1 cellular context compared by ENCODE assay signal in the genomic region with DNA sequence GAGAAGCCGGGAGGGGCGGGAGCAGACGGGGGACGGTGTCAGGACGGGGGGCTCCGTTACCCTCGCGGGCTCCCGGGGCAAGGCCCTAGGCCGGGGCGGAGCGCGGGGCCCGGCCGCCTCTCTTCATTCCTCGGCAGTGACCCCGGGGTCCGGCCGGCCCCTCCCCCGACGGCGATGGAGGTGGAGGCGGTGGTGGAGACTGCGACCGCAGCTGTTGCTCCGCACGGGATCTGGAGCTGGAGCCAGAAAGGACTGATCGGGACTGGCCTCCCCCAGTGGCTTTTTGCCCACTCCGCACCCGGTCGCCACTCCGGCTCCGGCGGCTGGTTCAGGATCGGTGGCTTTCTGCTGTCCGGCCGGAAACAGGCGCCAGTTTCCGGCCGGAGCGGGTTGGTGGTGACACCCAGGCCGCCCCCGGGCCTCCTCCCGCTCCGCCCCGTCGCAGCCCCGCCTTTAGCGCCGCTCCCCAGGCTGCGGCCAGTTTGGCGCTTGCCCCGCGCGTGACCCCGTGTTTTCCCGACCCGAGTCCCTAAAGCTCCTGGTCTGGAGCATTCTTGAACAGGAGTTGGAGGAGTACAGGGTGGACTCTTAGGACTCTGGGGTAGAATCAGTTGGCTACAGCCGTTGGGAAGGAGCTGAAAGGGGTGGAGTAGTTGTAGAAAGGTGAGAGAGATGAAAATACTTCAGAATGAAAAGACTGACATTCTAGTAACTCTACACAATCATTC.
TF ChIP-seq lines count a peak whose summit lies in the region.

A gene (minus strand): TSS at position 339 of the 728 bp plus-strand sequence. CDS start 33,216 bp downstream, outside the sequence.

TF ChIP-seq in HepG2, 621 proteins besides CTCF, POLR2A, EP300 and RAD21 (continued from another document and continues in another):
- TF ChIP-seq ZNF121 (CRISPR knock-in tag; IDR thresholded peaks at IDR 0.05): peak; percentile 56; the same call in 1 of the 2 replicates
- TF ChIP-seq ZSCAN22 (CRISPR knock-in tag; IDR thresholded peaks at IDR 0.05): no peak
- TF ChIP-seq CAMTA2 (CRISPR knock-in tag; IDR thresholded peaks at IDR 0.05; ENCODE audit: borderline replicate concordance): no peak
- no peak for TF ChIP-seq CREB1 (IDR thresholded peaks at IDR 0.05)
- no peak for TF ChIP-seq CREB1 (CRISPR knock-in tag; IDR thresholded peaks at IDR 0.05)
- TF ChIP-seq, protein P1, sequence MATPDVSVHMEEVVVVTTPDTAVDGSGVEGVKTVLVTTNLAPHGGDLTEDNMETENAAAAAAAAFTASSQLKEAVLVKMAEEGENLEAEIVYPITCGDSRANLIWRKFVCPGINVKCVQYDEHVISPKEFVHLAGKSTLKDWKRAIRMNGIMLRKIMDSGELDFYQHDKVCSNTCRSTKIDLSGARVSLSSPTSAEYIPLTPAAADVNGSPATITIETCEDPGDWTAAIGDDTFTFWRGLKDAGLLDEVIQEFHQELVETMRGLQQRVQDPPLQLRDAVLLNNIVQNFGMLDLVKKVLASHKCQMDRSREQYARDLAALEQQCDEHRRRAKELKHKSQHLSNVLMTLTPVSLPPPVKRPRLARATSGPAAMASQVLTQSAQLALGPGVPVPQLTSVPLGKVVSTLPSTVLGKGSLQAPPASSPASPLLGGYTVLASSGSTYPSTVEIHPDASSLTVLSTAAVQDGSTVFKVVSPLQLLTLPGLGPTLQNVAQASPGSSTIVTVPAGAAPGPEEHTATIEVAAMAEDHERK (CRISPR knock-in tag; IDR thresholded peaks at IDR 0.05; ENCODE audit: low read depth): no peak
- TF ChIP-seq ZNF720 (CRISPR knock-in tag; IDR thresholded peaks at IDR 0.05): no peak
- TF ChIP-seq JARID2 (CRISPR knock-in tag; IDR thresholded peaks at IDR 0.05; ENCODE audit: insufficient replicate concordance): no peak
- no peak for TF ChIP-seq ONECUT2 (CRISPR knock-in tag; IDR thresholded peaks at IDR 0.05)
- peak; percentile 96 for TF ChIP-seq ZNF331 (CRISPR knock-in tag; IDR thresholded peaks at IDR 0.05)
- TF ChIP-seq, protein P2, sequence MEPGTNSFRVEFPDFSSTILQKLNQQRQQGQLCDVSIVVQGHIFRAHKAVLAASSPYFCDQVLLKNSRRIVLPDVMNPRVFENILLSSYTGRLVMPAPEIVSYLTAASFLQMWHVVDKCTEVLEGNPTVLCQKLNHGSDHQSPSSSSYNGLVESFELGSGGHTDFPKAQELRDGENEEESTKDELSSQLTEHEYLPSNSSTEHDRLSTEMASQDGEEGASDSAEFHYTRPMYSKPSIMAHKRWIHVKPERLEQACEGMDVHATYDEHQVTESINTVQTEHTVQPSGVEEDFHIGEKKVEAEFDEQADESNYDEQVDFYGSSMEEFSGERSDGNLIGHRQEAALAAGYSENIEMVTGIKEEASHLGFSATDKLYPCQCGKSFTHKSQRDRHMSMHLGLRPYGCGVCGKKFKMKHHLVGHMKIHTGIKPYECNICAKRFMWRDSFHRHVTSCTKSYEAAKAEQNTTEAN (CRISPR knock-in tag; conservative IDR thresholded peaks at IDR 0.05): no peak
- TF ChIP-seq, protein P3, sequence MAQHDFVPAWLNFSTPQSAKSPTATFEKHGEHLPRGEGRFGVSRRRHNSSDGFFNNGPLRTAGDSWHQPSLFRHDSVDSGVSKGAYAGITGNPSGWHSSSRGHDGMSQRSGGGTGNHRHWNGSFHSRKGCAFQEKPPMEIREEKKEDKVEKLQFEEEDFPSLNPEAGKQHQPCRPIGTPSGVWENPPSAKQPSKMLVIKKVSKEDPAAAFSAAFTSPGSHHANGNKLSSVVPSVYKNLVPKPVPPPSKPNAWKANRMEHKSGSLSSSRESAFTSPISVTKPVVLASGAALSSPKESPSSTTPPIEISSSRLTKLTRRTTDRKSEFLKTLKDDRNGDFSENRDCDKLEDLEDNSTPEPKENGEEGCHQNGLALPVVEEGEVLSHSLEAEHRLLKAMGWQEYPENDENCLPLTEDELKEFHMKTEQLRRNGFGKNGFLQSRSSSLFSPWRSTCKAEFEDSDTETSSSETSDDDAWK (CRISPR knock-in tag; IDR thresholded peaks at IDR 0.05): no peak
- TF ChIP-seq, protein P4, sequence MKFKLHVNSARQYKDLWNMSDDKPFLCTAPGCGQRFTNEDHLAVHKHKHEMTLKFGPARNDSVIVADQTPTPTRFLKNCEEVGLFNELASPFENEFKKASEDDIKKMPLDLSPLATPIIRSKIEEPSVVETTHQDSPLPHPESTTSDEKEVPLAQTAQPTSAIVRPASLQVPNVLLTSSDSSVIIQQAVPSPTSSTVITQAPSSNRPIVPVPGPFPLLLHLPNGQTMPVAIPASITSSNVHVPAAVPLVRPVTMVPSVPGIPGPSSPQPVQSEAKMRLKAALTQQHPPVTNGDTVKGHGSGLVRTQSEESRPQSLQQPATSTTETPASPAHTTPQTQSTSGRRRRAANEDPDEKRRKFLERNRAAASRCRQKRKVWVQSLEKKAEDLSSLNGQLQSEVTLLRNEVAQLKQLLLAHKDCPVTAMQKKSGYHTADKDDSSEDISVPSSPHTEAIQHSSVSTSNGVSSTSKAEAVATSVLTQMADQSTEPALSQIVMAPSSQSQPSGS (CRISPR knock-in tag; IDR thresholded peaks at IDR 0.05): peak; percentile 80; the same call in 1 of the 2 replicates
- TF ChIP-seq, protein P5, sequence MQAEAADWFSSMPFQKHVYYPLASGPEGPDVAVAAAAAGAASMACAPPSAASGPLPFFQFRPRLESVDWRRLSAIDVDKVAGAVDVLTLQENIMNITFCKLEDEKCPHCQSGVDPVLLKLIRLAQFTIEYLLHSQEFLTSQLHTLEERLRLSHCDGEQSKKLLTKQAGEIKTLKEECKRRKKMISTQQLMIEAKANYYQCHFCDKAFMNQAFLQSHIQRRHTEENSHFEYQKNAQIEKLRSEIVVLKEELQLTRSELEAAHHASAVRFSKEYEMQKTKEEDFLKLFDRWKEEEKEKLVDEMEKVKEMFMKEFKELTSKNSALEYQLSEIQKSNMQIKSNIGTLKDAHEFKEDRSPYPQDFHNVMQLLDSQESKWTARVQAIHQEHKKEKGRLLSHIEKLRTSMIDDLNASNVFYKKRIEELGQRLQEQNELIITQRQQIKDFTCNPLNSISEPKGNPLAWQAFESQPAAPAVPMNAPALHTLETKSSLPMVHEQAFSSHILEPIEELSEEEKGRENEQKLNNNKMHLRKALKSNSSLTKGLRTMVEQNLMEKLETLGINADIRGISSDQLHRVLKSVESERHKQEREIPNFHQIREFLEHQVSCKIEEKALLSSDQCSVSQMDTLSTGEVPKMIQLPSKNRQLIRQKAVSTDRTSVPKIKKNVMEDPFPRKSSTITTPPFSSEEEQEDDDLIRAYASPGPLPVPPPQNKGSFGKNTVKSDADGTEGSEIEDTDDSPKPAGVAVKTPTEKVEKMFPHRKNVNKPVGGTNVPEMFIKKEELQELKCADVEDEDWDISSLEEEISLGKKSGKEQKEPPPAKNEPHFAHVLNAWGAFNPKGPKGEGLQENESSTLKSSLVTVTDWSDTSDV (CRISPR knock-in tag; IDR thresholded peaks at IDR 0.05): peak; percentile 80; the same call in 1 of the 2 replicates
- no peak for TF ChIP-seq PTBP1 (IDR thresholded peaks at IDR 0.05; ENCODE audit: low read depth, low read length, poor library complexity, severe bottlenecking)
- peak; percentile 58 for TF ChIP-seq FOSL2 (CRISPR knock-in tag; IDR thresholded peaks at IDR 0.05)
- no peak for TF ChIP-seq ARID2 (CRISPR knock-in tag; IDR thresholded peaks at IDR 0.05; ENCODE audit: borderline replicate concordance)
- TF ChIP-seq, protein P6, sequence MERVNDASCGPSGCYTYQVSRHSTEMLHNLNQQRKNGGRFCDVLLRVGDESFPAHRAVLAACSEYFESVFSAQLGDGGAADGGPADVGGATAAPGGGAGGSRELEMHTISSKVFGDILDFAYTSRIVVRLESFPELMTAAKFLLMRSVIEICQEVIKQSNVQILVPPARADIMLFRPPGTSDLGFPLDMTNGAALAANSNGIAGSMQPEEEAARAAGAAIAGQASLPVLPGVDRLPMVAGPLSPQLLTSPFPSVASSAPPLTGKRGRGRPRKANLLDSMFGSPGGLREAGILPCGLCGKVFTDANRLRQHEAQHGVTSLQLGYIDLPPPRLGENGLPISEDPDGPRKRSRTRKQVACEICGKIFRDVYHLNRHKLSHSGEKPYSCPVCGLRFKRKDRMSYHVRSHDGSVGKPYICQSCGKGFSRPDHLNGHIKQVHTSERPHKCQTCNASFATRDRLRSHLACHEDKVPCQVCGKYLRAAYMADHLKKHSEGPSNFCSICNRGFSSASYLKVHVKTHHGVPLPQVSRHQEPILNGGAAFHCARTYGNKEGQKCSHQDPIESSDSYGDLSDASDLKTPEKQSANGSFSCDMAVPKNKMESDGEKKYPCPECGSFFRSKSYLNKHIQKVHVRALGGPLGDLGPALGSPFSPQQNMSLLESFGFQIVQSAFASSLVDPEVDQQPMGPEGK (CRISPR knock-in tag; IDR thresholded peaks at IDR 0.05): peak; percentile 95
- TF ChIP-seq, protein P7, sequence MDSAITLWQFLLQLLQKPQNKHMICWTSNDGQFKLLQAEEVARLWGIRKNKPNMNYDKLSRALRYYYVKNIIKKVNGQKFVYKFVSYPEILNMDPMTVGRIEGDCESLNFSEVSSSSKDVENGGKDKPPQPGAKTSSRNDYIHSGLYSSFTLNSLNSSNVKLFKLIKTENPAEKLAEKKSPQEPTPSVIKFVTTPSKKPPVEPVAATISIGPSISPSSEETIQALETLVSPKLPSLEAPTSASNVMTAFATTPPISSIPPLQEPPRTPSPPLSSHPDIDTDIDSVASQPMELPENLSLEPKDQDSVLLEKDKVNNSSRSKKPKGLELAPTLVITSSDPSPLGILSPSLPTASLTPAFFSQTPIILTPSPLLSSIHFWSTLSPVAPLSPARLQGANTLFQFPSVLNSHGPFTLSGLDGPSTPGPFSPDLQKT (CRISPR knock-in tag; IDR thresholded peaks at IDR 0.05; ENCODE audit: borderline replicate concordance): no peak
- peak; percentile 36; the same call in 1 of the 2 replicates for TF ChIP-seq TGIF2 (CRISPR knock-in tag; IDR thresholded peaks at IDR 0.05)
- peak; percentile 90 for TF ChIP-seq ZNF274 (CRISPR knock-in tag; IDR thresholded peaks at IDR 0.05)
- peak; percentile 82; the same call in 1 of the 2 replicates for TF ChIP-seq ZSCAN31 (CRISPR knock-in tag; IDR thresholded peaks at IDR 0.05; ENCODE audit: low read depth)
- TF ChIP-seq, protein P8, sequence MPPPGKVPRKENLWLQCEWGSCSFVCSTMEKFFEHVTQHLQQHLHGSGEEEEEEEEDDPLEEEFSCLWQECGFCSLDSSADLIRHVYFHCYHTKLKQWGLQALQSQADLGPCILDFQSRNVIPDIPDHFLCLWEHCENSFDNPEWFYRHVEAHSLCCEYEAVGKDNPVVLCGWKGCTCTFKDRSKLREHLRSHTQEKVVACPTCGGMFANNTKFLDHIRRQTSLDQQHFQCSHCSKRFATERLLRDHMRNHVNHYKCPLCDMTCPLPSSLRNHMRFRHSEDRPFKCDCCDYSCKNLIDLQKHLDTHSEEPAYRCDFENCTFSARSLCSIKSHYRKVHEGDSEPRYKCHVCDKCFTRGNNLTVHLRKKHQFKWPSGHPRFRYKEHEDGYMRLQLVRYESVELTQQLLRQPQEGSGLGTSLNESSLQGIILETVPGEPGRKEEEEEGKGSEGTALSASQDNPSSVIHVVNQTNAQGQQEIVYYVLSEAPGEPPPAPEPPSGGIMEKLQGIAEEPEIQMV (CRISPR knock-in tag; IDR thresholded peaks at IDR 0.05; ENCODE audit: low read depth): peak; percentile 74; the same call in 1 of the 2 replicates
- TF ChIP-seq TBL1XR1 (IDR thresholded peaks at IDR 0.05; ENCODE audit: borderline replicate concordance, low read length, partially characterized antibody): peak; percentile 70
- TF ChIP-seq NPAS2 (CRISPR knock-in tag; IDR thresholded peaks at IDR 0.05; ENCODE audit: borderline replicate concordance): no peak
- TF ChIP-seq MZF1 (CRISPR knock-in tag; IDR thresholded peaks at IDR 0.05; ENCODE audit: borderline replicate concordance): no peak
- peak; percentile 65; the same call in 1 of the 2 replicates for TF ChIP-seq ZNF615 (CRISPR knock-in tag; IDR thresholded peaks at IDR 0.05; ENCODE audit: borderline replicate concordance)
- TF ChIP-seq, protein P9, sequence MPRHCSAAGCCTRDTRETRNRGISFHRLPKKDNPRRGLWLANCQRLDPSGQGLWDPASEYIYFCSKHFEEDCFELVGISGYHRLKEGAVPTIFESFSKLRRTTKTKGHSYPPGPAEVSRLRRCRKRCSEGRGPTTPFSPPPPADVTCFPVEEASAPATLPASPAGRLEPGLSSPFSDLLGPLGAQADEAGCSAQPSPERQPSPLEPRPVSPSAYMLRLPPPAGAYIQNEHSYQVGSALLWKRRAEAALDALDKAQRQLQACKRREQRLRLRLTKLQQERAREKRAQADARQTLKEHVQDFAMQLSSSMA (CRISPR knock-in tag; IDR thresholded peaks at IDR 0.05): peak; percentile 94; the same call in 1 of the 2 replicates
- TF ChIP-seq SAP130 (CRISPR knock-in tag; IDR thresholded peaks at IDR 0.05; ENCODE audit: low read depth): peak; percentile 92
- no peak; the same call in 1 of the 2 replicates for TF ChIP-seq ZNF263 (CRISPR knock-in tag; IDR thresholded peaks at IDR 0.05)
- TF ChIP-seq ZNF724P (CRISPR knock-in tag; IDR thresholded peaks at IDR 0.05; ENCODE audit: borderline replicate concordance): peak; percentile 65; the same call in 1 of the 2 replicates
- no peak for TF ChIP-seq MYNN (CRISPR knock-in tag; IDR thresholded peaks at IDR 0.05; ENCODE audit: low read depth)
- no peak for TF ChIP-seq SMAD1 (CRISPR knock-in tag; IDR thresholded peaks at IDR 0.05; ENCODE audit: borderline replicate concordance, low read depth)
- TF ChIP-seq ZNF563 (CRISPR knock-in tag; IDR thresholded peaks at IDR 0.05): peak; percentile 51; the same call in 1 of the 2 replicates
- TF ChIP-seq KLF12 (CRISPR knock-in tag; IDR thresholded peaks at IDR 0.05; ENCODE audit: borderline replicate concordance): peak; percentile 47; the same call in 1 of the 2 replicates
- no peak for TF ChIP-seq REL (CRISPR knock-in tag; conservative IDR thresholded peaks at IDR 0.05)
- TF ChIP-seq FOXP1 (IDR thresholded peaks at IDR 0.05): no peak
- peak; percentile 54; the same call in 1 of the 2 replicates for TF ChIP-seq FOXP1 (CRISPR knock-in tag; IDR thresholded peaks at IDR 0.05)
- TF ChIP-seq ZEB1 (IDR thresholded peaks at IDR 0.05; ENCODE audit: insufficient replicate concordance, low read depth): no peak
- TF ChIP-seq TOE1 (CRISPR knock-in tag; IDR thresholded peaks at IDR 0.05): peak; percentile 78; the same call in 1 of the 2 replicates
- no peak for TF ChIP-seq ZNF326 (CRISPR knock-in tag; IDR thresholded peaks at IDR 0.05; ENCODE audit: borderline replicate concordance)
- TF ChIP-seq ZNF367 (CRISPR knock-in tag; IDR thresholded peaks at IDR 0.05; ENCODE audit: borderline replicate concordance): no peak; the same call in 1 of the 2 replicates
- no peak for TF ChIP-seq MBD4 (IDR thresholded peaks at IDR 0.05; ENCODE audit: borderline replicate concordance, low read length)
- TF ChIP-seq DMAP1 (CRISPR knock-in tag; IDR thresholded peaks at IDR 0.05): peak; percentile 79
- TF ChIP-seq, protein P10, sequence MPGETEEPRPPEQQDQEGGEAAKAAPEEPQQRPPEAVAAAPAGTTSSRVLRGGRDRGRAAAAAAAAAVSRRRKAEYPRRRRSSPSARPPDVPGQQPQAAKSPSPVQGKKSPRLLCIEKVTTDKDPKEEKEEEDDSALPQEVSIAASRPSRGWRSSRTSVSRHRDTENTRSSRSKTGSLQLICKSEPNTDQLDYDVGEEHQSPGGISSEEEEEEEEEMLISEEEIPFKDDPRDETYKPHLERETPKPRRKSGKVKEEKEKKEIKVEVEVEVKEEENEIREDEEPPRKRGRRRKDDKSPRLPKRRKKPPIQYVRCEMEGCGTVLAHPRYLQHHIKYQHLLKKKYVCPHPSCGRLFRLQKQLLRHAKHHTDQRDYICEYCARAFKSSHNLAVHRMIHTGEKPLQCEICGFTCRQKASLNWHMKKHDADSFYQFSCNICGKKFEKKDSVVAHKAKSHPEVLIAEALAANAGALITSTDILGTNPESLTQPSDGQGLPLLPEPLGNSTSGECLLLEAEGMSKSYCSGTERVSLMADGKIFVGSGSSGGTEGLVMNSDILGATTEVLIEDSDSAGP (CRISPR knock-in tag; IDR thresholded peaks at IDR 0.05; ENCODE audit: borderline replicate concordance): peak; percentile 93
- TF ChIP-seq POLR2G (IDR thresholded peaks at IDR 0.05; ENCODE audit: low read depth, low read length): peak; percentile 85
- TF ChIP-seq ZNF883 (CRISPR knock-in tag; IDR thresholded peaks at IDR 0.05; ENCODE audit: not compliant biosample characterization): peak; percentile 65
